ENCODE assay signal across 11 cellular contexts in genomic region chr9:18861599-18862546, GRCh38.
A peak's percentile ranks its signal among the peaks of the same experiment; 100 is the strongest.
DNase-seq lines count a peak whose midpoint lies in the region; ATAC-seq and TF ChIP-seq lines count a peak whose summit lies in the region.
"Had no signal": no experiment of that assay in that cellular context is flagged by ENCODE, and none has a peak within 500 bp of the region (broad histone marks: within the 10 kb centered on the region; RNA-seq: fewer than 3 reads in every experiment).

No MANE protein-coding gene starts in this region.

- no peak overlapping the region for H3K27ac Mint-ChIP-seq in CD8-positive, alpha-beta memory T cell

- peak overlapping the region; percentile 1 for H3K4me3 ChIP-seq in left ventricle myocardium inferior
- no peak overlapping the region for H3K4me3 ChIP-seq in osteoblast (ENCODE audit: insufficient read depth, low read length)
- H3K4me3 ChIP-seq in CD8-positive, alpha-beta memory T cell (ENCODE audit: low read length) = no peak overlapping the region
- no peak overlapping the region for H3K4me3 ChIP-seq in colonic mucosa
- H3K4me3 ChIP-seq: body of pancreas had no signal

- peaks cover 6% of the 10 kb centered on the region for H3K79me2 ChIP-seq in osteoblast (ENCODE audit: insufficient read depth, low read length)

- POLR2A ChIA-PET in CD8-positive, alpha-beta memory T cell (lab: Charles Lee) = no interaction called here

- peak overlapping the region; percentile 30 for H2AFZ ChIP-seq in osteoblast (ENCODE audit: low read length)

- H3K4me2 ChIP-seq in osteoblast (ENCODE audit: insufficient read depth, low read length) = peak overlapping the region; percentile 47

- peaks cover 10 to 12% of the 10 kb centered on the region in 2 donors for H3K27me3 Mint-ChIP-seq in CD8-positive, alpha-beta memory T cell

- no peaks in the 10 kb centered on the region for H3K27me3 ChIP-seq in left ventricle myocardium inferior (ENCODE audit: low read depth)
- no peaks in the 10 kb centered on the region for H3K27me3 ChIP-seq in osteoblast (ENCODE audit: insufficient read depth, low read length)
- H3K27me3 ChIP-seq in CD8-positive, alpha-beta memory T cell (ENCODE audit: insufficient read depth, low read length, poor library complexity, severe bottlenecking) = no peaks in the 10 kb centered on the region
- no peaks in the 10 kb centered on the region for H3K27me3 ChIP-seq in colonic mucosa
- H3K27me3 ChIP-seq: body of pancreas had no signal

- CTCF ChIA-PET in CD8-positive, alpha-beta memory T cell (lab: Charles Lee) = no interaction called here

- peaks cover 0 to 2% (median 0%) of the 10 kb centered on the region in 5 donors for H3K9me3 Mint-ChIP-seq in CD8-positive, alpha-beta memory T cell

- no peak overlapping the region for H3K9ac ChIP-seq in colonic mucosa (ENCODE audit: low read depth in 2 of 2, low read length in 2 of 2)

- no peak overlapping the region for H3K4me3 Mint-ChIP-seq in CD8-positive, alpha-beta memory T cell
- H3K4me3 Mint-ChIP-seq: naive thymus-derived CD8-positive, alpha-beta T cell had no signal

- peaks cover 6% of the 10 kb centered on the region for H4K20me1 ChIP-seq in osteoblast (ENCODE audit: insufficient read depth, low read length)

- H3K36me3 Mint-ChIP-seq in CD8-positive, alpha-beta memory T cell = no peaks in the 10 kb centered on the region
- H3K36me3 Mint-ChIP-seq: naive thymus-derived CD8-positive, alpha-beta T cell had no signal

- H3K36me3 ChIP-seq in left ventricle myocardium inferior (no peaks in the 10 kb centered on the region), osteoblast (ENCODE audit: insufficient read depth, low read length) (peaks cover 24% of the 10 kb centered on the region), colonic mucosa (no peaks in the 10 kb centered on the region)
- H3K36me3 ChIP-seq in CD8-positive, alpha-beta memory T cell (ENCODE audit: insufficient read depth, low read length) = no peaks in the 10 kb centered on the region

- ATAC-seq in HG03457 (IDR thresholded peaks at IDR 0.05; ENCODE audit: unreplicated experiment) (no peak), HG03108 (IDR thresholded peaks at IDR 0.05; ENCODE audit: unreplicated experiment) (no peak)
- ATAC-seq: body of pancreas; naive thymus-derived CD8-positive, alpha-beta T cell had no signal

- H3K27ac ChIP-seq in caudate nucleus (ENCODE audit: low read depth, low read length) = peak overlapping the region; percentile 16
- peak overlapping the region; percentile 28 for H3K27ac ChIP-seq in left ventricle myocardium inferior (replicated peaks)
- H3K27ac ChIP-seq in osteoblast (ENCODE audit: low read depth, low read length) = peak overlapping the region; percentile 53
- no peak overlapping the region for H3K27ac ChIP-seq in CD8-positive, alpha-beta memory T cell (ENCODE audit: low read depth, low read length)
- no peak overlapping the region for H3K27ac ChIP-seq in colonic mucosa
- H3K27ac ChIP-seq: body of pancreas had no signal

- H3K4me1 ChIP-seq in left ventricle myocardium inferior (peaks cover 17% of the 10 kb centered on the region), osteoblast (ENCODE audit: insufficient read depth, low read length) (peaks cover 64% of the 10 kb centered on the region), colonic mucosa (no peaks in the 10 kb centered on the region)
- no peaks in the 10 kb centered on the region for H3K4me1 ChIP-seq in CD8-positive, alpha-beta memory T cell (ENCODE audit: insufficient read depth, low read length)
- H3K4me1 ChIP-seq: body of pancreas had no signal

- no peaks in the 10 kb centered on the region for H3K4me1 Mint-ChIP-seq in CD8-positive, alpha-beta memory T cell
- H3K4me1 Mint-ChIP-seq: naive thymus-derived CD8-positive, alpha-beta T cell had no signal

- intact Hi-C loops in left ventricle myocardium inferior (cut with micrococcal nuclease) = no loop called here
- intact Hi-C loops in colonic mucosa (cut with DNase I) = no loop called here

- TF ChIP-seq CTCF in left ventricle myocardium inferior (IDR thresholded peaks at IDR 0.05; ENCODE audit: borderline replicate concordance) (peak; percentile 31), osteoblast (IDR thresholded peaks at IDR 0.05; ENCODE audit: extremely low read depth, low read depth, low read length) (peak; percentile 9), colonic mucosa (IDR thresholded peaks at IDR 0.05) (no peak)

- DNase-seq in caudate nucleus (lab: John Stamatoyannopoulos, UW) (peak in 18 of 61 donors; percentile 1 to 24 (median 6)), left ventricle myocardium inferior (peak; percentile 35), osteoblast (ENCODE audit: insufficient read length, low spot score, missing footprints) (peak; percentile 55), colonic mucosa (no peak)
- DNase-seq in CD8-positive, alpha-beta memory T cell = no peak
- DNase-seq: naive thymus-derived CD8-positive, alpha-beta T cell; NCI-H146; OCI-M1 had no signal

- H3K9me3 ChIP-seq in left ventricle myocardium inferior (replicated peaks) (no peaks in the 10 kb centered on the region), osteoblast (ENCODE audit: low read depth, low read length) (no peaks in the 10 kb centered on the region), colonic mucosa (no peaks in the 10 kb centered on the region)
- no peaks in the 10 kb centered on the region for H3K9me3 ChIP-seq in CD8-positive, alpha-beta memory T cell (ENCODE audit: low read length)
- H3K9me3 ChIP-seq: body of pancreas had no signal

Comparison
In these comparisons a context has a peak if more than half of its experiments do, and no peak if none do; other contexts are left out.
1. DNase-seq: peak in left ventricle myocardium inferior (single experiment) and osteoblast (single experiment); none in CD8-positive, alpha-beta memory T cell (0 of 5) and colonic mucosa (single experiment).
2. H3K27ac ChIP-seq: peak in caudate nucleus (single experiment), left ventricle myocardium inferior (single experiment) and osteoblast (single experiment); none in CD8-positive, alpha-beta memory T cell (single experiment) and colonic mucosa (single experiment).